16 cellular contexts compared by ENCODE assay signal in the genomic region with DNA sequence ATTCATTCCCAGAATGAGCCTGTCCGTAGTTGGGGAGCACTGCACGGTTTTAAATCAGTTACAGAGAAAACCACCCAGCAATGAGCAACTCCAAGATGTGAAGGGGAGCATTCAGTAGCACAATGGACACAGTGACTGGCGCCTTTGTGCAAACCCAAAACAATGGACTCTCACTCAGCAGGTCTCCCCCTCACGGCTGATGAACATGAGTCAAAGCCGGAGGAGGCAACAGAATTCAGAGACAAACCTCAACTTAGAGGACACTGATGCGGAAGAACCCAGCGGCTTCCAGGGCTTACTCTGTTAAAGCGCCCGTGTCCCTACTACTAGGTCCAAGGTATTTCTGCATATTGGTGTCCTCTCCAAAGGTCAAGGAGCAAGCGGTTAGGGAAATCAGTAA. TPM values are rescaled to one million over a fixed set of nuclear protein-coding genes. Genes with fewer than 3 reads are reported as not detected.
A peak's percentile ranks its signal among the peaks of the same experiment; 100 is the strongest.
DNase-seq lines count a peak whose midpoint lies in the region; ATAC-seq and TF ChIP-seq lines count a peak whose summit lies in the region.
"Had no signal": no experiment of that assay in that cellular context is flagged by ENCODE, and none has a peak within 500 bp of the region (broad histone marks: within the 10 kb centered on the region; RNA-seq: fewer than 3 reads in every experiment).

No MANE protein-coding gene starts in this region.

- no peaks in the 10 kb centered on the region for H3K9me3 Mint-ChIP-seq in MCF 10A (ENCODE audit: unreplicated experiment)
- H3K9me3 Mint-ChIP-seq: mesothelial cell of epicardium had no signal

- no peak overlapping the region for H3K4me3 ChIP-seq in breast epithelium
- H3K4me3 ChIP-seq in upper lobe of right lung, result no peak overlapping the region
- H3K4me3 ChIP-seq: HAP-1, right atrium auricular region, suprapubic skin had no signal

- H3K9me3 ChIP-seq in breast epithelium, result no peaks in the 10 kb centered on the region
- H3K9me3 ChIP-seq in upper lobe of right lung, result no peaks in the 10 kb centered on the region
- H3K9me3 ChIP-seq: HAP-1, right atrium auricular region, suprapubic skin had no signal

- no peak overlapping the region for H3K27ac Mint-ChIP-seq in MCF 10A (ENCODE audit: low read depth, unreplicated experiment)
- H3K27ac Mint-ChIP-seq: mesothelial cell of epicardium had no signal

- CTCF ChIA-PET in MCF 10A (lab: Yijun Ruan, JAX), result interaction anchor here (0.5 kb wide), 1 partner anchor 125 kb away, joined by 5 read pairs; no protein-coding TSS in a partner anchor

- H3K4me1 ChIP-seq in breast epithelium (peaks cover 21 to 51% of the 10 kb centered on the region in 2 donors), upper lobe of right lung (peaks cover 30% of the 10 kb centered on the region)
- H3K4me1 ChIP-seq: HAP-1 had no signal

- H3K36me3 ChIP-seq in breast epithelium, result no peaks in the 10 kb centered on the region
- no peaks in the 10 kb centered on the region for H3K36me3 ChIP-seq in upper lobe of right lung
- H3K36me3 ChIP-seq: HAP-1, right atrium auricular region, suprapubic skin had no signal

- H3K27me3 ChIP-seq in breast epithelium (no peaks in the 10 kb centered on the region), upper lobe of right lung (no peaks in the 10 kb centered on the region)
- H3K27me3 ChIP-seq: right atrium auricular region, suprapubic skin had no signal

- no peaks in the 10 kb centered on the region for H3K27me3 Mint-ChIP-seq in MCF 10A (ENCODE audit: insufficient read depth, unreplicated experiment)

- no peak for TF ChIP-seq POLR2A in breast epithelium (IDR thresholded peaks at IDR 0.05)

- POLR2A ChIA-PET in MCF 10A (lab: Yijun Ruan, JAX), result no interaction called here

- H3K36me3 Mint-ChIP-seq in MCF 10A (ENCODE audit: insufficient read depth, unreplicated experiment), result no peaks in the 10 kb centered on the region
- H3K36me3 Mint-ChIP-seq: mesothelial cell of epicardium had no signal

- TF ChIP-seq CTCF in breast epithelium (IDR thresholded peaks at IDR 0.05), result no peak
- TF ChIP-seq CTCF in MCF 10A (IDR thresholded peaks at IDR 0.05; ENCODE audit: unreplicated experiment), result no peak
- no peak for TF ChIP-seq CTCF in upper lobe of right lung (IDR thresholded peaks at IDR 0.05)

- peaks cover 27% of the 10 kb centered on the region for H3K4me1 Mint-ChIP-seq in MCF 10A (ENCODE audit: insufficient read depth, unreplicated experiment)
- H3K4me1 Mint-ChIP-seq: mesothelial cell of epicardium had no signal

- no peak overlapping the region for H3K4me3 Mint-ChIP-seq in MCF 10A (ENCODE audit: unreplicated experiment)
- H3K4me3 Mint-ChIP-seq: mesothelial cell of epicardium had no signal

- H3K27ac ChIP-seq in breast epithelium (peak overlapping the region; percentile 76 to 87), upper lobe of right lung (peak overlapping the region; percentile 36)

- no TSS peak for BruUV-seq in MCF 10A (replicated peaks; lab: Mats Ljungman, UMichigan)

- ATAC-seq in upper lobe of right lung, result no peak

- no peak for DNase-seq in breast epithelium (ENCODE audit: low spot score in 2 of 2)
- no peak for DNase-seq in MCF 10A (ENCODE audit: unreplicated experiment)
- DNase-seq in astrocyte of the hippocampus (ENCODE audit: low read depth, low spot score), result peak; percentile 62
- peak; percentile 95 for DNase-seq in medulla oblongata (ENCODE audit: extremely low spot score)
- DNase-seq in upper lobe of right lung, result no peak
- DNase-seq in HCEC 1CT, result no peak
- DNase-seq in activated naive CD4-positive, alpha-beta T cell treated with anti-CD3 and anti-CD28 coated beads, Interleukin-2, amount 50 U/mL, for 16 hours, result no peak
- no peak for DNase-seq in NCI-H446 (lab: John Stamatoyannopoulos, UW)
- DNase-seq: activated T-cell treated with anti-CD3 and anti-CD28 coated beads, Interleukin-2, amount 50 U/mL, for 1 hour; NCI-H1694; SIG-M5 had no signal

- intact Hi-C loops in breast epithelium (cut with DNase I; ENCODE audit: low total_unique reads) (no loop called here), MCF 10A (cut with micrococcal nuclease) (no loop called here), upper lobe of right lung (cut with DNase I) (no loop called here)

RNA-seq across cellular contexts. Expression of gene PLEKHF1, which starts 17.7 kb away (rescaled TPM):
- 10 to 100 TPM; 29.8 to 71.4 (median 58.7) TPM for total RNA-seq in breast epithelium
- total RNA-seq in MCF 10A (2022), result 2.9 and 9.6 TPM in 2 replicates
- 17.3 TPM for total RNA-seq in upper lobe of right lung
- total RNA-seq: A673 had no signal

RNA-seq across cellular contexts. Expression of gene C19orf12, which starts 32.1 kb away (rescaled TPM):
- total RNA-seq in breast epithelium (100 to 1,000 TPM in 1 of 3 donors, 10 to 100 TPM in 2; 42.7 to 230 (median 53.7) TPM), MCF 10A (2022) (20.2 and 21.6 TPM in 2 replicates), upper lobe of right lung (22.1 TPM)

Comparison
In these comparisons a context has a peak if more than half of its experiments do, and no peak if none do; other contexts are left out.
1. DNase-seq: peak in astrocyte of the hippocampus (single experiment) and medulla oblongata (single experiment); none in breast epithelium (0 of 2), MCF 10A (single experiment), upper lobe of right lung (single experiment), HCEC 1CT (single experiment), activated naive CD4-positive, alpha-beta T cell treated with anti-CD3 and anti-CD28 coated beads, Interleukin-2, amount 50 U/mL, for 16 hours (single experiment) and NCI-H446 (0 of 2).